17 cellular contexts compared by ENCODE assay signal in genomic region chr7:136275794-136276193, GRCh38.
DNase-seq lines count a peak whose midpoint lies in the region; ATAC-seq and TF ChIP-seq lines count a peak whose summit lies in the region.
"Had no signal": no experiment of that assay in that cellular context is flagged by ENCODE, and none has a peak within 500 bp of the region (broad histone marks: within the 10 kb centered on the region; RNA-seq: fewer than 3 reads in every experiment).

No MANE protein-coding gene starts in this region.

- intact Hi-C loops in activated naive CD4-positive, alpha-beta T cell treated with anti-CD3 and anti-CD28 coated beads for 36 hours (cut with micrococcal nuclease), result no loop called here

- H3K4me3 Mint-ChIP-seq in type B pancreatic cell, result no peak overlapping the region
- no peak overlapping the region for H3K4me3 Mint-ChIP-seq in activated naive CD4-positive, alpha-beta T cell treated with anti-CD3 and anti-CD28 coated beads for 36 hours
- no peak overlapping the region for H3K4me3 Mint-ChIP-seq in naive thymus-derived CD8-positive, alpha-beta T cell

- CTCF ChIA-PET in activated naive CD4-positive, alpha-beta T cell treated with anti-CD3 and anti-CD28 coated beads for 36 hours (lab: Charles Lee), result no interaction called here

- peaks cover 4% of the 10 kb centered on the region for H3K9me3 Mint-ChIP-seq in type B pancreatic cell
- no peaks in the 10 kb centered on the region for H3K9me3 Mint-ChIP-seq in activated naive CD4-positive, alpha-beta T cell treated with anti-CD3 and anti-CD28 coated beads for 36 hours
- peaks cover 0 to 4% (median under 1%) of the 10 kb centered on the region in 9 donors for H3K9me3 Mint-ChIP-seq in naive thymus-derived CD8-positive, alpha-beta T cell

- H3K27ac Mint-ChIP-seq in type B pancreatic cell, result peak overlapping the region; percentile 21
- no peak overlapping the region for H3K27ac Mint-ChIP-seq in activated naive CD4-positive, alpha-beta T cell treated with anti-CD3 and anti-CD28 coated beads for 36 hours
- H3K27ac Mint-ChIP-seq in naive thymus-derived CD8-positive, alpha-beta T cell, result no peak overlapping the region

- ATAC-seq in HG03521 (IDR thresholded peaks at IDR 0.05; ENCODE audit: unreplicated experiment), result no peak
- no peak for ATAC-seq in naive thymus-derived CD8-positive, alpha-beta T cell
- ATAC-seq: Panc1 had no signal

- no peaks in the 10 kb centered on the region for H3K27me3 Mint-ChIP-seq in type B pancreatic cell
- peaks cover 2% of the 10 kb centered on the region for H3K27me3 Mint-ChIP-seq in activated naive CD4-positive, alpha-beta T cell treated with anti-CD3 and anti-CD28 coated beads for 36 hours (ENCODE audit: low read depth)
- peaks cover 0 to 4% (median 0%) of the 10 kb centered on the region in 5 donors for H3K27me3 Mint-ChIP-seq in naive thymus-derived CD8-positive, alpha-beta T cell

- DNase-seq in ELR (ENCODE audit: low read depth), result peak; percentile 1
- peak; percentile 21 for DNase-seq in NCI-H69 (lab: John Stamatoyannopoulos, UW)
- peak; percentile 9 for DNase-seq in amniotic epithelial cell (ENCODE audit: low read depth)
- no peak for DNase-seq in type B pancreatic cell (ENCODE audit: extremely low spot score, unreplicated experiment)
- no peak for DNase-seq in activated naive CD4-positive, alpha-beta T cell treated with anti-CD3 and anti-CD28 coated beads for 36 hours
- DNase-seq in naive thymus-derived CD8-positive, alpha-beta T cell, result no peak
- DNase-seq: KBM-7; NCI-H1092 treated with DMSO at 0.1 percent for 48 hours; NCI-H1436 treated with DMSO at 0.1 percent for 48 hours; NCI-H1930; NCI-H226; NCI-H510A treated with DMSO at 0.1 percent for 48 hours; NCI-H774; NK-92 treated with Interleukin-12 subunit alpha and Interleukin-12 subunit beta, amount 100 ng/mL, for 24 hours; SJCRH30 had no signal

- POLR2A ChIA-PET in naive thymus-derived CD8-positive, alpha-beta T cell (lab: Charles Lee), result no interaction called here

- no peaks in the 10 kb centered on the region for H3K36me3 Mint-ChIP-seq in type B pancreatic cell
- H3K36me3 Mint-ChIP-seq in activated naive CD4-positive, alpha-beta T cell treated with anti-CD3 and anti-CD28 coated beads for 36 hours (ENCODE audit: low read depth), result no peaks in the 10 kb centered on the region
- peaks cover 0 to 2% (median 0%) of the 10 kb centered on the region in 3 donors for H3K36me3 Mint-ChIP-seq in naive thymus-derived CD8-positive, alpha-beta T cell

- no peak for TF ChIP-seq CTCF in type B pancreatic cell (conservative IDR thresholded peaks at IDR 0.05)

- H3K4me1 Mint-ChIP-seq in type B pancreatic cell (ENCODE audit: unreplicated experiment), result peaks cover 24% of the 10 kb centered on the region
- no peaks in the 10 kb centered on the region for H3K4me1 Mint-ChIP-seq in activated naive CD4-positive, alpha-beta T cell treated with anti-CD3 and anti-CD28 coated beads for 36 hours (ENCODE audit: low read depth)
- H3K4me1 Mint-ChIP-seq in naive thymus-derived CD8-positive, alpha-beta T cell, result no peaks in the 10 kb centered on the region

Comparison
In these comparisons a context has a peak if more than half of its experiments do, and no peak if none do; other contexts are left out.
1. DNase-seq: peak in ELR (single experiment), NCI-H69 (single experiment) and amniotic epithelial cell (single experiment); none in type B pancreatic cell (single experiment), activated naive CD4-positive, alpha-beta T cell treated with anti-CD3 and anti-CD28 coated beads for 36 hours (single experiment) and naive thymus-derived CD8-positive, alpha-beta T cell (0 of 10).